Comparison of ENCODE assay signal across 8 cellular contexts in genomic region chr5:127875235-127876021, GRCh38.
DNase-seq lines count a peak whose midpoint lies in the region; ATAC-seq and TF ChIP-seq lines count a peak whose summit lies in the region.

No MANE protein-coding gene starts in this region.

- H3K18ac ChIP-seq in mesendoderm (ENCODE audit: low read length), result no peak overlapping the region

- no CpG with 5 or more reads among the region's 8 CpGs for WGBS in mesendoderm (ENCODE audit: extremely low coverage, insufficient coverage, low lambda C conversion rate)

- H3K4me1 ChIP-seq in A673 (ENCODE audit: insufficient read depth, low read length, poor library complexity, severe bottlenecking) (no peaks in the 10 kb centered on the region), mesendoderm (ENCODE audit: control insufficient read depth, low read depth, low read length) (no peaks in the 10 kb centered on the region), upper lobe of right lung (peaks cover 19% of the 10 kb centered on the region)

- H2BK5ac ChIP-seq in mesendoderm (ENCODE audit: low read length), result no peak overlapping the region

- no peak overlapping the region for H3K4me2 ChIP-seq in mesendoderm (ENCODE audit: low read length)

- no peak overlapping the region for H4K5ac ChIP-seq in mesendoderm (ENCODE audit: low read length)

- H3K4me3 ChIP-seq in A673 (ENCODE audit: low read depth, low read length, poor library complexity, severe bottlenecking) (no peak overlapping the region), GM12865 (ENCODE audit: low read depth, low read length) (no peak overlapping the region), LNCaP clone FGC (ENCODE audit: low read depth, low read length) (no peak overlapping the region), mesendoderm (ENCODE audit: low read length) (no peak overlapping the region), upper lobe of right lung (no peak overlapping the region)

- intact Hi-C loops in A673 (cut with micrococcal nuclease; ENCODE audit: unreplicated experiment) (loop anchor here (1.0 to 10.0 kb wide), 4 partner anchors 311 to 969 kb away; no protein-coding TSS in a partner anchor), upper lobe of right lung (cut with DNase I) (no loop called here)

- H3K36me3 ChIP-seq in A673 (ENCODE audit: insufficient read depth, low read length, poor library complexity, severe bottlenecking) (no peaks in the 10 kb centered on the region), mesendoderm (ENCODE audit: control insufficient read depth, insufficient read depth, low read length) (no peaks in the 10 kb centered on the region), upper lobe of right lung (no peaks in the 10 kb centered on the region)

- DNase-seq in A673 (ENCODE audit: low spot score), result peak; percentile 62
- peak; percentile 86 for DNase-seq in GM12865 (ENCODE audit: low read depth)
- peak; percentile 47 for DNase-seq in HCEC 1CT
- DNase-seq in LNCaP clone FGC (ENCODE audit: low read depth), result peak; percentile 83
- peak; percentile 78 for DNase-seq in SK-MEL-5 (ENCODE audit: low read depth, low spot score)
- DNase-seq in dermis microvascular lymphatic vessel endothelial cell (ENCODE audit: low read depth in 2 of 2), result peak; percentile 69 to 82
- peak; percentile 84 for DNase-seq in mesendoderm
- DNase-seq in upper lobe of right lung, result no peak

- H2AK5ac ChIP-seq in mesendoderm (ENCODE audit: low read length), result no peak overlapping the region

- ATAC-seq in upper lobe of right lung, result peak; percentile 77

- TF ChIP-seq CTCF in A673 (conservative IDR thresholded peaks at IDR 0.05; ENCODE audit: low read depth, low read length) (peak; percentile 47), GM12865 (IDR thresholded peaks at IDR 0.05; ENCODE audit: insufficient read depth, low read depth, low read length, missing control alignments) (peak; percentile 24), LNCaP clone FGC (IDR thresholded peaks at IDR 0.05; ENCODE audit: control insufficient read depth, extremely low read depth, insufficient read depth) (peak; percentile 76), upper lobe of right lung (IDR thresholded peaks at IDR 0.05) (peak; percentile 34)

- CTCF ChIA-PET in A673 (lab: Charles Lee), result interaction anchor here (0.7 to 1.3 kb wide), 3 partner anchors 9 to 326 kb away, joined by 6 read pairs; no protein-coding TSS in a partner anchor

- H3K79me2 ChIP-seq in mesendoderm (ENCODE audit: control insufficient read depth, insufficient read depth, low read length), result no peaks in the 10 kb centered on the region

- no peak overlapping the region for H3K56ac ChIP-seq in mesendoderm (ENCODE audit: low read length)

- no TSS peak for BruUV-seq in A673 (replicated peaks; lab: Mats Ljungman, UMichigan)

- no peak overlapping the region for H4K8ac ChIP-seq in mesendoderm (ENCODE audit: low read depth, low read length)

- no peaks in the 10 kb centered on the region for H3K79me1 ChIP-seq in mesendoderm (ENCODE audit: low read length)

- POLR2A ChIA-PET in A673 (lab: Charles Lee; ENCODE audit: low non-redundant PET), result no interaction called here

- no peak overlapping the region for H3K9ac ChIP-seq in mesendoderm (ENCODE audit: low read length)

- no peaks in the 10 kb centered on the region for H3K9me3 ChIP-seq in A673 (ENCODE audit: low read depth, low read length, poor library complexity, severe bottlenecking)
- no peaks in the 10 kb centered on the region for H3K9me3 ChIP-seq in upper lobe of right lung

- H3K27me3 ChIP-seq in A673 (replicated peaks; ENCODE audit: insufficient read depth, low read depth, low read length, poor library complexity) (peaks cover 14% of the 10 kb centered on the region), mesendoderm (ENCODE audit: insufficient read depth, low read length, poor library complexity) (no peaks in the 10 kb centered on the region), upper lobe of right lung (no peaks in the 10 kb centered on the region)

- no peak overlapping the region for H2BK15ac ChIP-seq in mesendoderm (replicated peaks; ENCODE audit: low read depth)

- no peak overlapping the region for H3K4ac ChIP-seq in mesendoderm (ENCODE audit: low read depth, low read length)

- in situ Hi-C loops in SK-MEL-5 (cut with HindIII; ENCODE audit: low pct_unique_long_range_greater_than_20kb, low sequenced_read_pairs), result no loop called here

- no peak overlapping the region for H3K23ac ChIP-seq in mesendoderm (ENCODE audit: low read length)

- no peak overlapping the region for H2BK120ac ChIP-seq in mesendoderm (ENCODE audit: low read depth, low read length)

- H3K27ac ChIP-seq in A673 (ENCODE audit: low read depth, low read length, poor library complexity, severe bottlenecking), result no peak overlapping the region
- no peak overlapping the region for H3K27ac ChIP-seq in mesendoderm (ENCODE audit: low read depth, low read length)
- no peak overlapping the region for H3K27ac ChIP-seq in upper lobe of right lung

Comparison
In these comparisons a context has a peak if more than half of its experiments do, and no peak if none do; other contexts are left out.
1. CTCF ChIP-seq: peak in every context shown above with its lines; median percentile 76 in LNCaP clone FGC; 47 in A673; 34 in upper lobe of right lung; 24 in GM12865.